ENCODE assay signal across 18 cellular contexts in genomic region chr2:24707141-24707540, GRCh38.
A peak's percentile ranks its signal among the peaks of the same experiment; 100 is the strongest.
DNase-seq lines count a peak whose midpoint lies in the region; ATAC-seq, FAIRE-seq and TF ChIP-seq lines count a peak whose summit lies in the region.
"Had no signal": no experiment of that assay in that cellular context is flagged by ENCODE, and none has a peak within 500 bp of the region (broad histone marks: within the 10 kb centered on the region; RNA-seq: fewer than 3 reads in every experiment).

No MANE protein-coding gene starts in this region.

- DNase-seq in Ammon's horn (ENCODE audit: low spot score) (peak; percentile 47), Caco-2 (no peak), pons (ENCODE audit: low spot score) (peak; percentile 74), NCI-H446 treated with DMSO at 0.1 percent for 48 hours (lab: John Stamatoyannopoulos, UW) (no peak), kidney (no peak), progenitor cell of endocrine pancreas (ENCODE audit: low spot score, unreplicated experiment) (no peak), aorta (no peak)
- DNase-seq: CD8-positive, alpha-beta T cell; COR-L47; DND-41; GDM1 had no signal

- no peaks in the 10 kb centered on the region for H3K4me1 ChIP-seq in Caco-2
- no peaks in the 10 kb centered on the region for H3K4me1 ChIP-seq in kidney (ENCODE audit: control insufficient read depth in 1 of 2, insufficient read depth in 1 of 2, low read depth in 1 of 2, low read length in 2 of 2)
- H3K4me1 ChIP-seq in aorta (ENCODE audit: control insufficient read depth in 1 of 2, insufficient read depth in 2 of 2, low read length in 2 of 2), result no peaks in the 10 kb centered on the region

- no peaks in the 10 kb centered on the region for H3K4me1 Mint-ChIP-seq in Caco-2 (ENCODE audit: low read depth, unreplicated experiment)
- peaks cover 5% of the 10 kb centered on the region for H3K4me1 Mint-ChIP-seq in progenitor cell of endocrine pancreas (ENCODE audit: low read depth)
- H3K4me1 Mint-ChIP-seq: CD14-positive monocyte, IgD-negative memory B cell had no signal

- no peaks in the 10 kb centered on the region for H3K36me3 ChIP-seq in Caco-2 (ENCODE audit: control insufficient read depth, insufficient read depth, low read length)
- peaks cover 9 to 10% of the 10 kb centered on the region in 2 donors for H3K36me3 ChIP-seq in kidney (ENCODE audit: control insufficient read depth in 1 of 2, insufficient read depth in 2 of 2, low read length in 2 of 2)
- H3K36me3 ChIP-seq in aorta (ENCODE audit: control insufficient read depth in 1 of 2, insufficient read depth in 2 of 2, low read length in 1 of 2), result peaks cover 0 to 10% of the 10 kb centered on the region in 2 donors

- no peak overlapping the region for H3K4me3 ChIP-seq in Caco-2 (ENCODE audit: low read depth, low read length)
- no peak overlapping the region for H3K4me3 ChIP-seq in kidney (ENCODE audit: low read length in 2 of 2)
- H3K4me3 ChIP-seq in aorta (ENCODE audit: low read length in 2 of 2), result no peak overlapping the region
- H3K4me3 ChIP-seq: A549 had no signal

- no peak overlapping the region for H3K9ac ChIP-seq in kidney (ENCODE audit: low read length in 2 of 2)

- 92 to 95% methylated on average over 3 of the region's 3 CpGs for WGBS in aorta, 2 donors

- H3K27ac Mint-ChIP-seq in Caco-2 (ENCODE audit: unreplicated experiment) (no peak overlapping the region), progenitor cell of endocrine pancreas (no peak overlapping the region)
- H3K27ac Mint-ChIP-seq: CD14-positive monocyte; CD8-positive, alpha-beta T cell had no signal

- POLR2A ChIA-PET in Caco-2 (lab: Charles Lee), result no interaction called here

- H3K27ac ChIP-seq in cingulate gyrus (ENCODE audit: low read depth, low read length) (peak overlapping the region; percentile 13), kidney (ENCODE audit: low read depth in 2 of 2, low read length in 2 of 2) (no peak overlapping the region), aorta (ENCODE audit: low read depth in 1 of 2, low read length in 2 of 2) (no peak overlapping the region)
- H3K27ac ChIP-seq: A549 had no signal

- no peak for ATAC-seq in aorta (ENCODE audit: low FRiP score)
- ATAC-seq: A549; CD8-positive, alpha-beta T cell; HCT116 had no signal

- H3K4me3 Mint-ChIP-seq in Caco-2 (ENCODE audit: unreplicated experiment) (no peak overlapping the region), progenitor cell of endocrine pancreas (ENCODE audit: low read depth) (no peak overlapping the region)
- H3K4me3 Mint-ChIP-seq: CD14-positive monocyte; CD8-positive, alpha-beta T cell; IgD-negative memory B cell had no signal

- H3K36me3 Mint-ChIP-seq in Caco-2 (ENCODE audit: insufficient read depth, unreplicated experiment) (peaks cover under 1% of the 10 kb centered on the region), progenitor cell of endocrine pancreas (ENCODE audit: insufficient read depth) (peaks cover 10% of the 10 kb centered on the region)

- CTCF ChIA-PET in Caco-2 (lab: Charles Lee), result no interaction called here

- no peaks in the 10 kb centered on the region for H3K27me3 Mint-ChIP-seq in Caco-2 (ENCODE audit: insufficient read depth, unreplicated experiment)
- no peaks in the 10 kb centered on the region for H3K27me3 Mint-ChIP-seq in progenitor cell of endocrine pancreas
- H3K27me3 Mint-ChIP-seq: IgD-negative memory B cell had no signal

- intact Hi-C loops in Caco-2 (cut with micrococcal nuclease; ENCODE audit: unreplicated experiment) (no loop called here), kidney (cut with DNase I) (no loop called here), aorta (cut with DNase I) (no loop called here)

- TSS peak; percentile 71 for BruUV-seq in Caco-2 (replicated peaks; lab: Mats Ljungman, UMichigan)

- H3K9me3 ChIP-seq in Caco-2 (no peaks in the 10 kb centered on the region), kidney (ENCODE audit: control insufficient read depth in 1 of 2, low read length in 2 of 2) (no peaks in the 10 kb centered on the region), aorta (ENCODE audit: control insufficient read depth, low read length) (no peaks in the 10 kb centered on the region)
- H3K9me3 ChIP-seq: A549 had no signal

- H3K27me3 ChIP-seq in Caco-2 (replicated peaks; ENCODE audit: control insufficient read depth, insufficient read depth, low read length) (no peaks in the 10 kb centered on the region), aorta (ENCODE audit: control insufficient read depth in 1 of 2, insufficient read depth in 2 of 2, low read length in 1 of 2) (no peaks in the 10 kb centered on the region)

- H3K9me3 Mint-ChIP-seq in Caco-2 (ENCODE audit: unreplicated experiment), result no peaks in the 10 kb centered on the region
- no peaks in the 10 kb centered on the region for H3K9me3 Mint-ChIP-seq in progenitor cell of endocrine pancreas (ENCODE audit: low read depth)
- H3K9me3 Mint-ChIP-seq: CD14-positive monocyte; CD8-positive, alpha-beta T cell; IgD-negative memory B cell had no signal

- TF ChIP-seq CTCF in Caco-2 (IDR thresholded peaks at IDR 0.05; ENCODE audit: insufficient read depth in 1 of 2, low read depth in 1 of 2, low read length in 1 of 2, severe bottlenecking in 1 of 2, unreplicated experiment in 1 of 2) (no peak), kidney (IDR thresholded peaks at IDR 0.05; ENCODE audit: borderline replicate concordance, extremely low read depth, insufficient read depth) (no peak), progenitor cell of endocrine pancreas (IDR thresholded peaks at IDR 0.05; ENCODE audit: unreplicated experiment) (no peak)

- FAIRE-seq in kidney (lab: Jason Lieb, UNC), result no peak
- FAIRE-seq: A549, GM19239, H54 had no signal

Comparison
In these comparisons a context has a peak if more than half of its experiments do, and no peak if none do; other contexts are left out.
1. DNase-seq: peak in Ammon's horn (single experiment) and pons (single experiment); none in Caco-2 (0 of 2), NCI-H446 treated with DMSO at 0.1 percent for 48 hours (single experiment), kidney (single experiment), progenitor cell of endocrine pancreas (single experiment) and aorta (0 of 2).